13 cellular contexts compared by ENCODE assay signal in the genomic region with DNA sequence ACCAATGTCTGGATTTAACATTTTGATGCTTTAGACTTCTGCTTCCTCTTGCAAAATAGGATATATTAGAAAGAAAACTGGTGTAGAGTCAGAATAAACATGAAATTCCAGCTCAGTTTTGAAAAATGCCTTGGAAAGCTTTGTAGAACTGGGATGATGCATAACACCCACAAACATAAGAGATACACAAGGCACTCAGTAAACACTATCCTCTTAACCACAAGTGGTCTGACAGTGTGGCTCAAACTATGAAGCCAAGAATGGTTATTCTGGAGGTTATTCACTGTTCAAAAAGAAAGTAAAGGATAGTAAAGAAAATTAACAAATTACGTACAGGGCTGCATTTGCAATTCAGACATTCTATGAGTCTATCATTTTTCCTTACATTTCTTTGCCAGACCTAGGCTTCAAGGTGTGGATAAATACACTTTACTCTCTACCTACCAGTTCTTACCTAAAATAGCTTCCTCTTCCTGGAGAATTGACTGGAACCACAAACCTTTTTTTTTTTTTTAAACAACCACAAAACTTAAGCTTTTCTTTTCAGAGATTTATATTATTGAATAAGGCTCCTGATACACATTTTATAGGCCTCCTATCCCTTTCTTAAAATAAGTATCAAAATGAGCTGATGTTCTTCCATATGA. TPM values are rescaled to one million over a fixed set of nuclear protein-coding genes. Genes with fewer than 3 reads are reported as not detected.
A peak's percentile ranks its signal among the peaks of the same experiment; 100 is the strongest.
DNase-seq lines count a peak whose midpoint lies in the region; ATAC-seq and TF ChIP-seq lines count a peak whose summit lies in the region.
"Had no signal": no experiment of that assay in that cellular context is flagged by ENCODE, and none has a peak within 500 bp of the region (broad histone marks: within the 10 kb centered on the region; RNA-seq: fewer than 3 reads in every experiment).

No MANE protein-coding gene starts in this region.

- POLR2A ChIA-PET in naive thymus-derived CD4-positive, alpha-beta T cell (lab: Charles Lee): interaction anchor here (1.0 to 4.4 kb wide), 2 partner anchors 10 to 68 kb away, joined by 3 to 29 read pairs; a partner anchor contains a TSS

- H3K27ac Mint-ChIP-seq in naive thymus-derived CD4-positive, alpha-beta T cell: peak overlapping the region; percentile 27 to 81 (median 65)

- peak overlapping the region in 9 of 10 donors; percentile 9 to 78 (median 55) for H3K4me3 Mint-ChIP-seq in naive thymus-derived CD4-positive, alpha-beta T cell

- peak overlapping the region in 3 of 4 donors; percentile 37 to 98 (median 61) for H3K27ac ChIP-seq in body of pancreas
- H3K27ac ChIP-seq in naive thymus-derived CD4-positive, alpha-beta T cell (ENCODE audit: low read depth, low read length): no peak overlapping the region
- H3K27ac ChIP-seq: 22Rv1, left ventricle myocardium inferior, prostate gland had no signal

- no peaks in the 10 kb centered on the region for H3K9me3 ChIP-seq in body of pancreas
- H3K9me3 ChIP-seq in naive thymus-derived CD4-positive, alpha-beta T cell (ENCODE audit: control insufficient read depth in 2 of 3, low read length in 3 of 3): no peaks in the 10 kb centered on the region
- H3K9me3 ChIP-seq: gastroesophageal sphincter, left ventricle myocardium inferior, prostate gland had no signal

- no peak for TF ChIP-seq POLR2A in body of pancreas (IDR thresholded peaks at IDR 0.05)

- H3K9me3 Mint-ChIP-seq in naive thymus-derived CD4-positive, alpha-beta T cell: peaks cover 0 to 2% (median 0%) of the 10 kb centered on the region in 11 donors

- DNase-seq in DMS79 treated with DMSO at 0.1 percent for 48 hours (lab: John Stamatoyannopoulos, UW): peak; percentile 36
- no peak for DNase-seq in DMS79 (lab: John Stamatoyannopoulos, UW)
- peak; percentile 61 for DNase-seq in HCEC 1CT
- no peak for DNase-seq in body of pancreas
- peak in 6 of 9 donors; percentile 19 to 41 (median 26) for DNase-seq in naive thymus-derived CD4-positive, alpha-beta T cell
- DNase-seq in cerebellar nuclear complex (lab: John Stamatoyannopoulos, UW): no peak
- no peak for DNase-seq in GOT3 (lab: John Stamatoyannopoulos, UW)
- DNase-seq: activated CD8-positive, alpha-beta memory T cell treated with anti-CD3 and anti-CD28 coated beads, Interleukin-2, amount 50 U/mL, for 4 hours; left ventricle myocardium inferior had no signal

- H3K4me3 ChIP-seq in body of pancreas: no peak overlapping the region
- H3K4me3 ChIP-seq in naive thymus-derived CD4-positive, alpha-beta T cell (ENCODE audit: low read length): no peak overlapping the region
- H3K4me3 ChIP-seq: gastroesophageal sphincter, left ventricle myocardium inferior, prostate gland had no signal

- ATAC-seq in body of pancreas: no peak
- peak; percentile 22 for ATAC-seq in naive thymus-derived CD4-positive, alpha-beta T cell
- no peak for ATAC-seq in HG03280 (IDR thresholded peaks at IDR 0.05; ENCODE audit: unreplicated experiment)
- ATAC-seq: gastroesophageal sphincter had no signal

- TF ChIP-seq CTCF in body of pancreas (IDR thresholded peaks at IDR 0.05): no peak

- CTCF ChIA-PET in naive thymus-derived CD4-positive, alpha-beta T cell (lab: Charles Lee): interaction anchor here (0.8 to 2.6 kb wide), 5 partner anchors 9 to 67 kb away, joined by 3 to 9 read pairs (median 4); a partner anchor contains a TSS

- intact Hi-C loops in body of pancreas (cut with DNase I): no loop called here
- intact Hi-C loops in naive thymus-derived CD4-positive, alpha-beta T cell (cut with micrococcal nuclease): loop anchor here (1.0 to 2.0 kb wide), 2 partner anchors 9 to 14 kb away; a partner anchor contains a TSS

- H3K4me1 Mint-ChIP-seq in naive thymus-derived CD4-positive, alpha-beta T cell: peaks cover 28 to 45% (median 32%) of the 10 kb centered on the region in 7 donors

- H3K27me3 Mint-ChIP-seq in naive thymus-derived CD4-positive, alpha-beta T cell: no peaks in the 10 kb centered on the region

- H3K4me1 ChIP-seq in body of pancreas: peaks cover 90% of the 10 kb centered on the region
- peaks cover 15 to 16% of the 10 kb centered on the region in 2 donors for H3K4me1 ChIP-seq in naive thymus-derived CD4-positive, alpha-beta T cell (ENCODE audit: control insufficient read depth in 2 of 2, insufficient read depth in 2 of 2, low read length in 2 of 2)
- H3K4me1 ChIP-seq: prostate gland had no signal

- H3K36me3 Mint-ChIP-seq in naive thymus-derived CD4-positive, alpha-beta T cell: peaks cover 10 to 27% (median 11%) of the 10 kb centered on the region in 5 donors

- WGBS in body of pancreas, 2 donors: 81 to 89% methylated on average over 1 of the region's 1 CpG

- H3K27me3 ChIP-seq in body of pancreas: no peaks in the 10 kb centered on the region
- H3K27me3 ChIP-seq in naive thymus-derived CD4-positive, alpha-beta T cell (ENCODE audit: control insufficient read depth in 2 of 2, insufficient read depth in 2 of 2, low read length in 2 of 2): no peaks in the 10 kb centered on the region
- H3K27me3 ChIP-seq: gastroesophageal sphincter had no signal

- no peaks in the 10 kb centered on the region for H3K36me3 ChIP-seq in body of pancreas (replicated peaks in 1 of 2; ENCODE audit: insufficient read depth in 1 of 2, low read depth in 2 of 2)
- H3K36me3 ChIP-seq in naive thymus-derived CD4-positive, alpha-beta T cell (ENCODE audit: control insufficient read depth in 2 of 3, insufficient read depth in 3 of 3, low read length in 3 of 3): no peaks in the 10 kb centered on the region
- H3K36me3 ChIP-seq: prostate gland had no signal

RNA-seq across cellular contexts. Expression of a gene that starts 9.0 kb away (rescaled TPM):
- 10 to 100 TPM; 15.8 to 16.2 TPM for total RNA-seq in body of pancreas
- 10 to 100 TPM; 19.7 to 41.7 (median 30.8) TPM for total RNA-seq in naive thymus-derived CD4-positive, alpha-beta T cell
- polyA plus RNA-seq in naive thymus-derived CD4-positive, alpha-beta T cell: 1 to 10 TPM; 7.7 to 7.8 TPM

Comparison
In these comparisons a context has a peak if more than half of its experiments do, and no peak if none do; other contexts are left out.
1. DNase-seq: peak in DMS79 treated with DMSO at 0.1 percent for 48 hours (single experiment), HCEC 1CT (single experiment) and naive thymus-derived CD4-positive, alpha-beta T cell (6 of 9); none in DMS79 (single experiment), body of pancreas (0 of 4), cerebellar nuclear complex (0 of 2) and GOT3 (single experiment).